14 cellular contexts compared by ENCODE assay signal in genomic region chr11:116871248-116871647, GRCh38. TPM values are rescaled to one million over a fixed set of nuclear protein-coding genes. Genes with fewer than 3 reads are reported as not detected.
DNase-seq lines count a peak whose midpoint lies in the region; ATAC-seq and TF ChIP-seq lines count a peak whose summit lies in the region.
"Had no signal": no experiment of that assay in that cellular context is flagged by ENCODE, and none has a peak within 500 bp of the region (broad histone marks: within the 10 kb centered on the region; RNA-seq: fewer than 3 reads in every experiment).

No MANE protein-coding gene starts in this region.

- H3K27me3 Mint-ChIP-seq in T-helper 17 cell = no peaks in the 10 kb centered on the region
- H3K27me3 Mint-ChIP-seq: activated CD4-positive, alpha-beta T cell treated with anti-CD3 and anti-CD28 coated beads, Interleukin-2, amount 10 ng/mL, durations not matched to agents 24 days and 14 days; stimulated activated naive B cell treated with anti-CD40 and anti-IgM and Interleukin-4, amounts not matched to agents 10 μg/mL and 1 μg/mL and 100 μg/mL, for 72 hours had no signal

- DNase-seq in heart right ventricle (peak in 1 of 2 donors; percentile 44), cardiac septum (ENCODE audit: low spot score) (no peak), T-helper 17 cell (no peak), fibroblast of peridontal ligament (ENCODE audit: extremely low read depth) (peak; percentile 73), substantia nigra (lab: John Stamatoyannopoulos, UW) (no peak), cerebellar cortex (ENCODE audit: low spot score) (no peak)
- DNase-seq in stimulated activated CD4-positive, alpha-beta T cell treated with anti-CD3 and anti-CD28 coated beads, Interleukin-2, amount 100 ng/mL, for 24 hours = no peak
- DNase-seq: activated CD4-positive, alpha-beta T cell treated with anti-CD3 and anti-CD28 coated beads, Interleukin-2, amount 10 ng/mL, durations not matched to agents 24 days and 14 days; glutamatergic neuron; SJCRH30; stimulated activated naive B cell treated with anti-CD40 and anti-IgM and Interleukin-4, amounts not matched to agents 10 μg/mL and 1 μg/mL and 100 μg/mL, for 72 hours had no signal

- no peak for TF ChIP-seq CTCF in heart right ventricle (IDR thresholded peaks at IDR 0.05)

- peak overlapping the region; percentile 45 for H3K4me3 Mint-ChIP-seq in T-helper 17 cell
- H3K4me3 Mint-ChIP-seq: activated CD4-positive, alpha-beta T cell treated with anti-CD3 and anti-CD28 coated beads, Interleukin-2, amount 10 ng/mL, durations not matched to agents 24 days and 14 days; stimulated activated naive B cell treated with anti-CD40 and anti-IgM and Interleukin-4, amounts not matched to agents 10 μg/mL and 1 μg/mL and 100 μg/mL, for 72 hours had no signal

- no peaks in the 10 kb centered on the region for H3K27me3 ChIP-seq in heart right ventricle
- H3K27me3 ChIP-seq: BLaER1 treated with 17β-estradiol and CSF1 and Interleukin-3, amounts not matched to agents 10 nM and 100 nM; SJCRH30 had no signal

- peaks cover 14% of the 10 kb centered on the region for H3K36me3 Mint-ChIP-seq in T-helper 17 cell (ENCODE audit: low read depth)

- peak overlapping the region in 9 of 10 donors; percentile 9 to 73 (median 58) for H3K27ac ChIP-seq in heart right ventricle
- H3K27ac ChIP-seq in substantia nigra (ENCODE audit: low read depth, low read length, poor library complexity, severe bottlenecking) = peak overlapping the region; percentile 66
- H3K27ac ChIP-seq: SJCRH30 had no signal

- ATAC-seq in heart right ventricle (peak in 6 of 8 donors; percentile 40 to 75 (median 51)), T-helper 17 cell (no peak), GM19395 (IDR thresholded peaks at IDR 0.05; ENCODE audit: unreplicated experiment) (no peak)
- ATAC-seq: stimulated activated naive B cell treated with anti-CD40 and anti-IgM and Interleukin-4, amounts not matched to agents 10 μg/mL and 1 μg/mL and 100 μg/mL, for 72 hours had no signal

- H3K36me3 ChIP-seq in heart right ventricle = peaks cover 0 to 99% (median 30%) of the 10 kb centered on the region in 9 donors

- peaks cover 6% of the 10 kb centered on the region for H3K4me1 Mint-ChIP-seq in T-helper 17 cell

- H3K4me1 ChIP-seq in heart right ventricle = peaks cover 0 to 89% (median 30%) of the 10 kb centered on the region in 9 donors
- H3K4me1 ChIP-seq: SJCRH30 had no signal

- no peak overlapping the region for H3K4me3 ChIP-seq in heart right ventricle
- H3K4me3 ChIP-seq: BLaER1 treated with 17β-estradiol and CSF1 and Interleukin-3, amounts not matched to agents 10 nM and 100 nM; SJCRH30 had no signal

- no peaks in the 10 kb centered on the region for H3K9me3 ChIP-seq in heart right ventricle
- H3K9me3 ChIP-seq in T-helper 17 cell (ENCODE audit: control insufficient read depth, low read length, poor library complexity, severe bottlenecking) = no peaks in the 10 kb centered on the region
- H3K9me3 ChIP-seq: BLaER1 treated with 17β-estradiol and CSF1 and Interleukin-3, amounts not matched to agents 10 nM and 100 nM; SJCRH30 had no signal

- WGBS in heart right ventricle, 2 donors = 42 to 55% methylated on average over 3 of the region's 3 CpGs

- intact Hi-C loops in heart right ventricle (cut with DNase I) (loop anchor here in 5 of 10 donors (5.0 to 10.0 kb wide), 4 partner anchors 34 to 361 kb away; partner anchors contain the start of genes APOA1 (in 1 of the 5), PCSK7 (in 1 of the 5) and RNF214 (in 1 of the 5)), cardiac septum (cut with DNase I) (no loop called here)

- peak overlapping the region; percentile 89 for H3K27ac Mint-ChIP-seq in T-helper 17 cell
- H3K27ac Mint-ChIP-seq: activated CD4-positive, alpha-beta T cell treated with anti-CD3 and anti-CD28 coated beads, Interleukin-2, amount 10 ng/mL, durations not matched to agents 24 days and 14 days had no signal

RNA-seq across cellular contexts. Expression of gene APOA1, which starts 33.8 kb away (rescaled TPM):
- total RNA-seq in heart right ventricle = 100 to 1,000 TPM in 2 of 10 donors, 10 to 100 TPM in 7, 1 to 10 TPM in 1; 3.8 to 178 (median 69.1) TPM
- polyA plus RNA-seq in heart right ventricle = 100 to 1,000 TPM in 1 of 2 donors, 10 to 100 TPM in 1; 71.5 to 398 TPM
- total RNA-seq in cardiac septum = 47.2 TPM
- total RNA-seq in T-helper 17 cell = 1 to 10 TPM in 1 of 2 donors, not detected in 1; 1.2 TPM
- total RNA-seq: activated CD4-positive, alpha-beta T cell treated with anti-CD3 and anti-CD28 coated beads, Interleukin-2, amount 10 ng/mL, durations not matched to agents 24 days and 14 days; NCI-H460; SJCRH30 had no signal

RNA-seq across cellular contexts. Expression of gene APOC3, which starts 41.5 kb away (rescaled TPM):
- under 1 TPM in 1 of 10 donors, not detected in 9; 0.64 TPM for total RNA-seq in heart right ventricle
- polyA plus RNA-seq in heart right ventricle = under 1 TPM in 1 of 2 donors, not detected in 1; 0.12 TPM
- total RNA-seq in cardiac septum = not detected
- total RNA-seq in T-helper 17 cell = not detected
- total RNA-seq: activated CD4-positive, alpha-beta T cell treated with anti-CD3 and anti-CD28 coated beads, Interleukin-2, amount 10 ng/mL, durations not matched to agents 24 days and 14 days; NCI-H460; SJCRH30 had no signal

RNA-seq across cellular contexts. Expression of gene APOA4, which starts 48.1 kb away (rescaled TPM):
- total RNA-seq in heart right ventricle (under 1 TPM in 2 of 10 donors, not detected in 8; 0.26 to 0.28 TPM), cardiac septum (not detected), T-helper 17 cell (not detected)
- polyA plus RNA-seq in heart right ventricle = under 1 TPM in 1 of 2 donors, not detected in 1; 0.75 TPM
- total RNA-seq: activated CD4-positive, alpha-beta T cell treated with anti-CD3 and anti-CD28 coated beads, Interleukin-2, amount 10 ng/mL, durations not matched to agents 24 days and 14 days; NCI-H460; SJCRH30 had no signal

Comparison
In these comparisons a context has a peak if more than half of its experiments do, and no peak if none do; other contexts are left out.
1. ATAC-seq: peak in heart right ventricle (6 of 8); none in T-helper 17 cell (single experiment) and GM19395 (single experiment).